Comparison of ENCODE assay signal across 1 cellular context in the genomic region with DNA sequence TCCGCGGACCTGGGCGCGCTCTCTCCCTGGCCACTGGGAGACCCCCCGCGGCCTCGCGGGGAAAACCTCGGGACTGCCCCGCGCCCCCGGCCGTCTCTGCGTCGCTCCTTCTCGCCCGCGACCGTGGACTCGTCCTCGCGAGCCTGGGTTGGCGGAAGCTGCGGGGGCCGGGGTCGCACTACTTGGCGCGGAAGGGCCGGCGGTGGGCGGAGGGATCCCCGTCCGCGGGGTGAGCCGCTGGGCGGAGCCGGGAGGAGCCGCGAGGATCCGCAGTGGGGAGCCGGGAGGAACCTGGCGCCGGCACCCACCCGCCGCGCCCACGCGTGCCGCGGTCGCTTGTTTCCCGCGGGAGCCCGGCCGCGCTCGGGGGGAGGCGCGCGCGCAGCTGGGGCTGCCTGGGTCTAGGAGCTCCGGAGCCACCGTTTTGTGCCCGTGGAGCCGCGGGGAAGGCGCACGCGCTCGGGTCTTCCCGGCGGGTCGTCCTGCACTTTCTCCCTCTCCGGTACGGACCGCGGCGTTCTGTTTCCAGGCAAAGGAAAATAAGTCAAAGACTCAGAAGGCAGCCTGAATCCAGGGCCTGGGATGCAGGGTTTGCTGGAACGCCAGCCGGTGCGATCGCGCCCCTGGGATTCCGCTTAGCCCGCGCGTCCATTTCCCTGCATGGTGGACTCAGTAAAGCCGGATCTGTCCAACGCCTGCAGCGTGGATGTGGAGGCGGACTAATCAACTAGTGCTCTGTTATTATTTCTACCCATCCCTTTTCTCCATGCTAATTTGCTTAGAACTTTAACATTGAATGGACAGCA.
TF ChIP-seq lines count a peak whose summit lies in the region.

No MANE protein-coding gene starts in this region.

TF ChIP-seq in H1, 55 proteins besides CTCF, POLR2A, EP300 and RAD21:
- TF ChIP-seq RXRA (IDR thresholded peaks at IDR 0.05; ENCODE audit: insufficient read depth, low read depth, low read length) (no peak), EGR1 (IDR thresholded peaks at IDR 0.05; ENCODE audit: borderline replicate concordance, low read depth, low read length) (no peak; the same call in 1 of the 2 replicates), E2F6 (IDR thresholded peaks at IDR 0.05) (0 out of 2 replicates have a peak, but pooled peaks have one; percentile 25), CHD7 (IDR thresholded peaks at IDR 0.05; ENCODE audit: insufficient replicate concordance, low read length) (no peak), SUZ12 (IDR thresholded peaks at IDR 0.05; ENCODE audit: low read length) (peak; percentile 59; the same call in 1 of the 2 replicates), HDAC2 (IDR thresholded peaks at IDR 0.05; ENCODE audit: borderline replicate concordance in 1 of 2, low read depth in 2 of 2, low read length in 2 of 2) (peak in 1 of 2 experiments; percentile 99; a peak in 2 of 4 replicates), CTBP2 (IDR thresholded peaks at IDR 0.05; ENCODE audit: borderline replicate concordance, insufficient read depth, insufficient read length, low read length) (peak; percentile 60), SP1 (IDR thresholded peaks at IDR 0.05; ENCODE audit: low read depth, low read length) (no peak), GABPA (IDR thresholded peaks at IDR 0.05; ENCODE audit: borderline replicate concordance, insufficient read depth, low read length) (no peak), CHD1 (IDR thresholded peaks at IDR 0.05; ENCODE audit: low read depth, low read length) (no peak), SRF (IDR thresholded peaks at IDR 0.05; ENCODE audit: low read depth, low read length) (no peak), USF2 (IDR thresholded peaks at IDR 0.05; ENCODE audit: low read length) (no peak), TCF12 (IDR thresholded peaks at IDR 0.05; ENCODE audit: low read depth, low read length) (0 out of 2 replicates have a peak, but pooled peaks have one; percentile 12), BACH1 (IDR thresholded peaks at IDR 0.05; ENCODE audit: low read length) (peak; percentile 69), KDM1A (IDR thresholded peaks at IDR 0.05; ENCODE audit: borderline replicate concordance, low read length) (no peak), SIN3A (conservative IDR thresholded peaks at IDR 0.05 in 1 of 2, IDR thresholded peaks at IDR 0.05 in 1 of 2; ENCODE audit: low read depth in 1 of 2, low read length in 2 of 2) (0 out of 4 replicates have a peak, but pooled peaks have one; percentile 13 to 21), RFX5 (IDR thresholded peaks at IDR 0.05; ENCODE audit: borderline replicate concordance, low read depth, low read length) (no peak), BCL11A (IDR thresholded peaks at IDR 0.05; ENCODE audit: low read depth in 2 of 2, low read length in 2 of 2) (no peak), CHD2 (IDR thresholded peaks at IDR 0.05; ENCODE audit: low read length) (peak; percentile 82), ASH2L (IDR thresholded peaks at IDR 0.05; ENCODE audit: low read length) (peak; percentile 52), SP4 (IDR thresholded peaks at IDR 0.05; ENCODE audit: low read length) (no peak), ZNF274 (IDR thresholded peaks at IDR 0.05; ENCODE audit: borderline replicate concordance, extremely low read depth, low read length) (no peak), CREB1 (IDR thresholded peaks at IDR 0.05) (no peak; the same call in 1 of the 2 replicates), MAX (IDR thresholded peaks at IDR 0.05) (peak; percentile 10; the same call in 1 of the 2 replicates), RBBP5 (IDR thresholded peaks at IDR 0.05; ENCODE audit: borderline replicate concordance, low read depth, low read length) (peak; percentile 86; the same call in 1 of the 2 replicates), SAP30 (IDR thresholded peaks at IDR 0.05; ENCODE audit: insufficient read depth, insufficient replicate concordance, low read length) (no peak), CBX5 (IDR thresholded peaks at IDR 0.05; ENCODE audit: low read depth, low read length) (no peak), BRCA1 (IDR thresholded peaks at IDR 0.05; ENCODE audit: low read depth, low read length) (no peak), KDM4A (IDR thresholded peaks at IDR 0.05; ENCODE audit: low read depth, low read length, severe bottlenecking) (peak; percentile 96), TEAD4 (IDR thresholded peaks at IDR 0.05; ENCODE audit: low read depth, low read length) (no peak), EZH2 (IDR thresholded peaks at IDR 0.05; ENCODE audit: low read depth, low read length, severe bottlenecking) (no peak), JUN (IDR thresholded peaks at IDR 0.05; ENCODE audit: low read depth, low read length) (no peak), POLR2AphosphoS5 (IDR thresholded peaks at IDR 0.05; ENCODE audit: low read depth, low read length) (no peak), TAF1 (IDR thresholded peaks at IDR 0.05; ENCODE audit: low read depth, low read length) (peak; percentile 49; the same call in 1 of the 2 replicates), SP2 (IDR thresholded peaks at IDR 0.05; ENCODE audit: low read length) (no peak), PHF8 (conservative IDR thresholded peaks at IDR 0.05; ENCODE audit: low read depth, low read length) (peak; percentile 71), CEBPB (IDR thresholded peaks at IDR 0.05; ENCODE audit: low read depth, low read length) (no peak), GTF2F1 (IDR thresholded peaks at IDR 0.05; ENCODE audit: borderline replicate concordance, low read depth, low read length) (no peak), RNF2 (IDR thresholded peaks at IDR 0.05; ENCODE audit: borderline replicate concordance, low read depth, low read length, missing control alignments, poor library complexity, severe bottlenecking) (no peak), MAFK (IDR thresholded peaks at IDR 0.05; ENCODE audit: low read depth, low read length) (no peak), FOSL1 (IDR thresholded peaks at IDR 0.05; ENCODE audit: insufficient read depth, low read depth, low read length) (no peak), KDM5A (IDR thresholded peaks at IDR 0.05; ENCODE audit: low read length) (no peak)
